ENCODE assay signal across 8 cellular contexts in the genomic region with DNA sequence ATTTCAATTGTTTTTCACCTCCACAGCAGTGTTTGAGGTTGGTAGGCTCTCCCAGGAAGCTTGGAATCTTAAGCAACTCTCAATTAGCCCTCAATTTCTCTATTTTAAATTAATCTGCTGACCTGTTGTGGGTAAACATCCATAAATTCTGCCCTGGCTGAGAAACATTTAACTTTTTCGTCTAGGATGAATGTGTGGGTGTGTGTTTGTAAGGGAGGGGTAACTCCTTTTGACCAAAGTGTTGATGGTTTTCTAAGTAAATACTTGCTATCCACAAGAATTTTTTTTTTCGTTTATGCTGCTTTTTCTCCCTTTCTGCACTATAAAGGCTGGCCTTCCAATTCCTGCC. TPM values are rescaled to one million over a fixed set of nuclear protein-coding genes. Genes with fewer than 3 reads are reported as not detected.
DNase-seq lines count a peak whose midpoint lies in the region; ATAC-seq and TF ChIP-seq lines count a peak whose summit lies in the region.

No MANE protein-coding gene starts in this region.

- H3K27ac Mint-ChIP-seq in CD4-positive, alpha-beta memory T cell: peak overlapping the region; percentile 85 to 98 (median 97)

- no peak for TF ChIP-seq CTCF in PC-3 (conservative IDR thresholded peaks at IDR 0.05; ENCODE audit: low read depth, low read length)
- TF ChIP-seq CTCF in epithelial cell of esophagus (IDR thresholded peaks at IDR 0.05; ENCODE audit: insufficient read depth, low read depth, low read length, missing control alignments): no peak
- TF ChIP-seq CTCF in osteoblast (IDR thresholded peaks at IDR 0.05; ENCODE audit: extremely low read depth, low read depth, low read length): no peak

- DNase-seq in CD4-positive, alpha-beta memory T cell: no peak
- DNase-seq in PC-3 (no peak), epithelial cell of esophagus (ENCODE audit: low read depth) (peak; percentile 4), osteoblast (ENCODE audit: insufficient read length, low spot score, missing footprints) (no peak), NCI-H524 treated with DMSO at 0.1 percent for 48 hours (lab: John Stamatoyannopoulos, UW) (no peak)
- DNase-seq in activated effector memory CD4-positive, alpha-beta T cell treated with Interleukin-2 at 50 U/mL for 16 hours: no peak

- H3K36me3 ChIP-seq in CD4-positive, alpha-beta memory T cell (ENCODE audit: insufficient read depth, low read length): no peaks in the 10 kb centered on the region
- peaks cover 12% of the 10 kb centered on the region; the same call in 1 of the 2 replicates for H3K36me3 ChIP-seq in PC-3 (ENCODE audit: low read depth, low read length)
- H3K36me3 ChIP-seq in osteoblast (ENCODE audit: insufficient read depth, low read length): peaks cover 3% of the 10 kb centered on the region

- no TSS peak for BruUV-seq in PC-3 (replicated peaks; lab: Mats Ljungman, UMichigan)

- H3F3A ChIP-seq in PC-3 (ENCODE audit: low read length, unreplicated experiment): peaks cover 9% of the 10 kb centered on the region

- no peaks in the 10 kb centered on the region for H3K9me3 Mint-ChIP-seq in CD4-positive, alpha-beta memory T cell

- peak overlapping the region; percentile 84 to 92 for H3K4me3 ChIP-seq in CD4-positive, alpha-beta memory T cell (ENCODE audit: low read length in 2 of 2)
- H3K4me3 ChIP-seq in PC-3 (ENCODE audit: low read length): peak overlapping the region; percentile 83
- H3K4me3 ChIP-seq in epithelial cell of esophagus (ENCODE audit: low read length): peak overlapping the region; percentile 90
- H3K4me3 ChIP-seq in osteoblast (ENCODE audit: insufficient read depth, low read length): peak overlapping the region; percentile 98

- peak overlapping the region; percentile 88 for H3K9ac ChIP-seq in PC-3 (ENCODE audit: low read length)

- no peaks in the 10 kb centered on the region for H3K27me3 ChIP-seq in CD4-positive, alpha-beta memory T cell (ENCODE audit: insufficient read depth, low read length)
- H3K27me3 ChIP-seq in PC-3 (ENCODE audit: low read length): no peaks in the 10 kb centered on the region
- no peaks in the 10 kb centered on the region for H3K27me3 ChIP-seq in osteoblast (ENCODE audit: insufficient read depth, low read length)

- H3K4me3 Mint-ChIP-seq in CD4-positive, alpha-beta memory T cell: peak overlapping the region; percentile 88 to 99 (median 95)

- intact Hi-C loops in CD4-positive, alpha-beta memory T cell (cut with micrococcal nuclease): loop anchor here (1.0 to 10.0 kb wide), 6 partner anchors 81 to 1130 kb away; a partner anchor contains a TSS
- intact Hi-C loops in PC-3 (cut with micrococcal nuclease): loop anchor here (1.0 to 5.0 kb wide), 5 partner anchors 15 to 248 kb away; a partner anchor contains a TSS

- H3K79me2 ChIP-seq in PC-3 (ENCODE audit: low read length) (peaks cover 64% of the 10 kb centered on the region), osteoblast (ENCODE audit: insufficient read depth, low read length) (peaks cover 64% of the 10 kb centered on the region)

- peaks cover 3 to 12% of the 10 kb centered on the region in 2 donors for H3K36me3 Mint-ChIP-seq in CD4-positive, alpha-beta memory T cell

- no peaks in the 10 kb centered on the region for H3K27me3 Mint-ChIP-seq in CD4-positive, alpha-beta memory T cell

- peaks cover 39 to 62% (median 52%) of the 10 kb centered on the region in 4 donors for H3K4me1 Mint-ChIP-seq in CD4-positive, alpha-beta memory T cell

- peak overlapping the region; percentile 92 for H3K27ac ChIP-seq in CD4-positive, alpha-beta memory T cell (ENCODE audit: low read depth, low read length)
- H3K27ac ChIP-seq in PC-3 (ENCODE audit: low read length): peak overlapping the region; percentile 80
- H3K27ac ChIP-seq in osteoblast (ENCODE audit: low read depth, low read length): peak overlapping the region; percentile 94

- H3K4me1 ChIP-seq in CD4-positive, alpha-beta memory T cell (ENCODE audit: insufficient read depth, low read length): peaks cover 47% of the 10 kb centered on the region
- H3K4me1 ChIP-seq in PC-3 (ENCODE audit: insufficient read depth, low read length): peaks cover 28% of the 10 kb centered on the region
- H3K4me1 ChIP-seq in osteoblast (ENCODE audit: insufficient read depth, low read length): peaks cover 28% of the 10 kb centered on the region

- no peaks in the 10 kb centered on the region for H3K9me3 ChIP-seq in CD4-positive, alpha-beta memory T cell (ENCODE audit: control insufficient read depth in 1 of 2, low read length in 2 of 2)
- no peaks in the 10 kb centered on the region for H3K9me3 ChIP-seq in PC-3 (ENCODE audit: low read length)
- no peaks in the 10 kb centered on the region for H3K9me3 ChIP-seq in osteoblast (ENCODE audit: low read depth, low read length)

- H3K9me2 ChIP-seq in PC-3 (replicated peaks; ENCODE audit: low read length): no peaks in the 10 kb centered on the region

- ATAC-seq in PC-3: no peak
- ATAC-seq in HG03175 (IDR thresholded peaks at IDR 0.05; ENCODE audit: unreplicated experiment): no peak
- ATAC-seq in GM18519 (IDR thresholded peaks at IDR 0.05; ENCODE audit: low FRiP score, unreplicated experiment): no peak

- peak overlapping the region; percentile 80 for H2AFZ ChIP-seq in PC-3 (ENCODE audit: low read length)
- H2AFZ ChIP-seq in osteoblast (ENCODE audit: low read length): peak overlapping the region; percentile 90

- POLR2A ChIA-PET in CD4-positive, alpha-beta memory T cell (lab: Charles Lee; ENCODE audit: partially characterized antibody): interaction anchor here (0.6 to 2.7 kb wide), 23 partner anchors 9 to 1407 kb away, joined by 3 to 34 read pairs (median 5); a partner anchor contains a TSS
- POLR2A ChIA-PET in PC-3 (lab: Charles Lee; ENCODE audit: unreplicated experiment): interaction anchor here (0.6 to 3.3 kb wide), 4 partner anchors 13 to 136 kb away, joined by 3 to 58 read pairs (median 14); a partner anchor contains a TSS

- CTCF ChIA-PET in CD4-positive, alpha-beta memory T cell (lab: Charles Lee; ENCODE audit: partially characterized antibody): interaction anchor here (0.7 to 1.5 kb wide), 2 partner anchors 80 to 247 kb away, joined by 3 to 4 read pairs; a partner anchor contains a TSS
- CTCF ChIA-PET in PC-3 (lab: Charles Lee): no interaction called here

- H3K4me2 ChIP-seq in PC-3 (ENCODE audit: low read length) (peak overlapping the region; percentile 89), osteoblast (ENCODE audit: insufficient read depth, low read length) (peak overlapping the region; percentile 96)

- H4K20me1 ChIP-seq in PC-3 (ENCODE audit: low read length): 0 out of 2 replicates have a peak, but pooled peaks cover 4% of the 10 kb centered on the region
- H4K20me1 ChIP-seq in osteoblast (ENCODE audit: insufficient read depth, low read length): peaks cover 7% of the 10 kb centered on the region

RNA-seq across cellular contexts. Expression of a gene that starts 1.0 kb away (rescaled TPM):
- total RNA-seq in CD4-positive, alpha-beta memory T cell: 10 to 100 TPM; 47.4 to 48.1 TPM
- 1 to 10 TPM; 8.9 to 9.6 TPM for polyA plus RNA-seq in CD4-positive, alpha-beta memory T cell
- total RNA-seq in PC-3 (2014; rRNA removed) (43.8 and 66.5 TPM in 2 replicates), osteoblast (34.7 and 40.1 TPM in 2 replicates)
